In the genomic region with DNA sequence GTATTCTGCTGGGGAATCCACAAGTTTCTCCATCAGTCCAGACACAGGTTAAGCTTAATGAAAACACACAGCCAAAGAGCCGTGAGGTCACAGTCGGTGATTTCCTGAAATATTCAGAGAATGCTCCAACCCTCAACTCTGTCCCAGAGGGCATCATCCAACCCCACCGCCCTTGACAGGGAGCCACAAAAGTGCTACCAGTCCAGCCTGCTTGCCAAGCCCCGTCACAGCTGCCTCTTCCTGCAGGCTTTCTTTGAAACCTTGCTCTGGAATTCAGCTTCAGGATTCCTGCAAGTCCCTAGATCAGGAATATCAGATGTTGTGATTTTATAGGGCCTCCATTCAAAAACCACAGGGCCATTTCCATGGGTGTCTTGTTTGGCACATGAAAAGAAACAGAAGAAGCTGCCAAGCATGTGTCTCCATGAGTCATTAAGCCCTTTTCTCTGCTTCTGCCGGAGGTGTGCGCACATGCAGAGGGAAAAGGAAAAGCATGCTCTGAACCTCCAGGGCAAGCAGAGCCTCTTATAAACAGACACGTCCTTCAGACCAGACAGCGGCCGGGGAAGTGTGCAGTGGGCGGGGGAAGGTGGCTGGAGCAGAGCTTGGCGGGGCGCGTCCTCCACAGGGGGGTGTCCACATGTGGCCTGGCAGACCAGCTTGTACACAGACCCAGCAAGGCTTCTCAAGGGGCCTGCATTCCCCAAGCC, we compare ENCODE assay signal across 8 cellular contexts.
A peak's percentile ranks its signal among the peaks of the same experiment; 100 is the strongest.
DNase-seq lines count a peak whose midpoint lies in the region; ATAC-seq, FAIRE-seq and TF ChIP-seq lines count a peak whose summit lies in the region.

No MANE protein-coding gene starts in this region.

- no peak overlapping the region for H3K4me2 ChIP-seq in endothelial cell of umbilical vein (ENCODE audit: insufficient read depth, low read length)

- no peak overlapping the region for H3K4me3 ChIP-seq in SJSA1
- no peak overlapping the region for H3K4me3 ChIP-seq in endothelial cell of umbilical vein (replicated peaks in 1 of 3; ENCODE audit: insufficient read depth in 1 of 3, low read depth in 1 of 3, low read length in 3 of 3)

- no peak overlapping the region for H3K9ac ChIP-seq in endothelial cell of umbilical vein (replicated peaks; ENCODE audit: extremely low read depth, insufficient read depth, low read length)

- POLR2A ChIA-PET in endothelial cell of umbilical vein (lab: Charles Lee) = interaction anchor here (1.6 kb wide), 1 partner anchor 279 kb away, joined by 4 read pairs; a partner anchor contains a TSS

- TF ChIP-seq CTCF in endothelial cell of umbilical vein (IDR thresholded peaks at IDR 0.05; ENCODE audit: extremely low read depth in 1 of 2, insufficient read depth in 1 of 2, low read depth in 1 of 2, low read length in 2 of 2) (no peak), omental fat pad (IDR thresholded peaks at IDR 0.05) (no peak)

- H3K9me3 ChIP-seq in SJSA1 (replicated peaks) = 0 out of 2 replicates have a peak, but pooled peaks cover 2% of the 10 kb centered on the region
- H3K9me3 ChIP-seq in endothelial cell of umbilical vein (replicated peaks; ENCODE audit: control insufficient read depth, insufficient read depth, low read length) = no peaks in the 10 kb centered on the region

- peak; percentile 78 for FAIRE-seq in endothelial cell of umbilical vein (lab: Jason Lieb, UNC)

- ATAC-seq in omental fat pad (ENCODE audit: low FRiP score) (peak; percentile 61), HG03097 (IDR thresholded peaks at IDR 0.05; ENCODE audit: low FRiP score, unreplicated experiment) (no peak)

- H4K20me1 ChIP-seq in endothelial cell of umbilical vein (replicated peaks; ENCODE audit: control insufficient read depth, extremely low read depth, insufficient read depth, low read length) = no peaks in the 10 kb centered on the region

- CTCF ChIA-PET in endothelial cell of umbilical vein (lab: Charles Lee) = interaction anchor here (1.0 to 2.5 kb wide), 9 partner anchors 8 to 902 kb away, joined by 3 to 51 read pairs (median 5); no protein-coding TSS in a partner anchor

- intact Hi-C loops in endothelial cell of umbilical vein (cut with micrococcal nuclease) = no loop called here

- TF ChIP-seq POLR2A in endothelial cell of umbilical vein (IDR thresholded peaks at IDR 0.05; ENCODE audit: low read depth, low read length) = no peak

- no peaks in the 10 kb centered on the region for H3K79me2 ChIP-seq in endothelial cell of umbilical vein (ENCODE audit: control insufficient read depth, insufficient read depth, low read length)

- BruUV-seq in endothelial cell of umbilical vein (replicated peaks; lab: Mats Ljungman, UMichigan) = no TSS peak

- H2AFZ ChIP-seq in endothelial cell of umbilical vein (ENCODE audit: low read depth, low read length) = peak overlapping the region; percentile 45

- DNase-seq in GM04504 (ENCODE audit: low read depth) = peak; percentile 96
- peak; percentile 86 to 89 for DNase-seq in SJSA1 (ENCODE audit: low read depth in 1 of 2, low spot score in 2 of 2)
- peak; percentile 80 for DNase-seq in endothelial cell of umbilical vein (ENCODE audit: low read depth, low spot score)
- no peak for DNase-seq in omental fat pad (ENCODE audit: low spot score)
- DNase-seq in GM19240 (ENCODE audit: insufficient read length, low spot score) = no peak
- no peak for DNase-seq in NCI-H524 (lab: John Stamatoyannopoulos, UW)
- DNase-seq in NCI-H2029 treated with DMSO at 0.1 percent for 48 hours (lab: John Stamatoyannopoulos, UW) = no peak

- H3K36me3 ChIP-seq in SJSA1 (no peaks in the 10 kb centered on the region), endothelial cell of umbilical vein (ENCODE audit: control insufficient read depth in 2 of 2, extremely low read depth in 1 of 2, insufficient read depth in 2 of 2, low read length in 2 of 2) (no peaks in the 10 kb centered on the region)

- peaks cover 40% of the 10 kb centered on the region for H3K4me1 ChIP-seq in SJSA1 (replicated peaks)
- H3K4me1 ChIP-seq in endothelial cell of umbilical vein (ENCODE audit: control insufficient read depth, extremely low read depth, insufficient read depth, low read length) = peaks cover 27% of the 10 kb centered on the region

- H3K27me3 ChIP-seq in SJSA1 (replicated peaks) = no peaks in the 10 kb centered on the region
- no peaks in the 10 kb centered on the region for H3K27me3 ChIP-seq in endothelial cell of umbilical vein (ENCODE audit: control insufficient read depth in 2 of 2, insufficient read depth in 2 of 2, low read length in 2 of 2)

- peak overlapping the region; percentile 67 for H3K27ac ChIP-seq in SJSA1
- H3K27ac ChIP-seq in endothelial cell of umbilical vein (ENCODE audit: insufficient read depth, low read depth, low read length) = peak overlapping the region; percentile 49

- dilution Hi-C loops in endothelial cell of umbilical vein (cut with MboI; ENCODE audit: extremely low pct_ligation_motif_present, low sequenced_read_pairs) = loop anchor here (25.0 kb wide), 1 partner anchor 195 kb away; no protein-coding TSS in a partner anchor

- no peaks in the 10 kb centered on the region for H3K9me1 ChIP-seq in endothelial cell of umbilical vein (replicated peaks; ENCODE audit: control insufficient read depth, extremely low read depth, insufficient read depth, low read length)

TF ChIP-seq in endothelial cell of umbilical vein, 7 proteins besides CTCF, POLR2A, EP300 and RAD21:
- peak; percentile 37 for TF ChIP-seq MYC (IDR thresholded peaks at IDR 0.05; ENCODE audit: low read depth, low read length)
- TF ChIP-seq, protein P1, sequence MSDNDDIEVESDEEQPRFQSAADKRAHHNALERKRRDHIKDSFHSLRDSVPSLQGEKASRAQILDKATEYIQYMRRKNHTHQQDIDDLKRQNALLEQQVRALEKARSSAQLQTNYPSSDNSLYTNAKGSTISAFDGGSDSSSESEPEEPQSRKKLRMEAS (IDR thresholded peaks at IDR 0.05; ENCODE audit: insufficient read depth, insufficient read length) = peak; percentile 8
- TF ChIP-seq POLR2AphosphoS5 (IDR thresholded peaks at IDR 0.05; ENCODE audit: insufficient read depth, low read depth, low read length) = no peak
- peak; percentile 56 for TF ChIP-seq FOS (IDR thresholded peaks at IDR 0.05; ENCODE audit: borderline replicate concordance, insufficient read depth, low read length)
- no peak for TF ChIP-seq GATA2 (IDR thresholded peaks at IDR 0.05; ENCODE audit: insufficient read depth, insufficient read length, low read depth, low read length)
- peak; percentile 14 for TF ChIP-seq JUN (IDR thresholded peaks at IDR 0.05; ENCODE audit: borderline replicate concordance, insufficient read depth, insufficient read length, low read depth)
- TF ChIP-seq EZH2 (IDR thresholded peaks at IDR 0.05; ENCODE audit: borderline replicate concordance, low read depth, low read length, severe bottlenecking) = no peak

Comparison
In these comparisons a context has a peak if more than half of its experiments do, and no peak if none do; other contexts are left out.
1. DNase-seq: peak in GM04504 (single experiment), SJSA1 (2 of 2) and endothelial cell of umbilical vein (single experiment); none in omental fat pad (single experiment), GM19240 (single experiment), NCI-H524 (0 of 2) and NCI-H2029 treated with DMSO at 0.1 percent for 48 hours (single experiment).